In genomic region chr9:95201201-95201600, GRCh38 we compare ENCODE assay signal across 29 cellular contexts.
"Had no signal": no experiment of that assay in that cellular context is flagged by ENCODE, and none has a peak within 500 bp of the region (broad histone marks: within the 10 kb centered on the region; RNA-seq: fewer than 3 reads in every experiment).

No MANE protein-coding gene starts in this region.

- H3K36me3 ChIP-seq: sigmoid colon, stomach, tibial artery, upper lobe of right lung, WERI-Rb-1 had no signal

- DNase-seq: activated CD4-positive, alpha-beta T cell treated with anti-CD3 and anti-CD28 coated beads for 48 hours; activated CD4-positive, alpha-beta T cell treated with anti-CD3 and anti-CD28 coated beads, Interleukin-2, amount 50 U/mL, for 48 hours; activated CD8-positive, alpha-beta memory T cell treated with anti-CD3 and anti-CD28 coated beads for 24 hours; activated gamma-delta T cell treated with Interleukin-2 at 50 U/mL for 16 hours; activated T-cell treated with anti-CD3 and anti-CD28 coated beads, Interleukin-2, amount 50 U/mL, for 1 hour; caudate nucleus; islet precursor cell; left cardiac atrium; left ventricle myocardium superior; naive thymus-derived CD8-positive, alpha-beta T cell; occipital lobe; psoas muscle; sigmoid colon; small intestine; stimulated activated CD4-positive, alpha-beta T cell treated with anti-CD3 and anti-CD28 coated beads, Interleukin-1b, Interleukin-23, amount 100 ng/mL, for 48 hours; stimulated activated CD4-positive, alpha-beta T cell treated with anti-CD3 and anti-CD28 coated beads, Interleukin-4, amount 100 ng/mL, for 4 hours; stimulated activated CD8-positive, alpha-beta memory T cell treated with anti-CD3 and anti-CD28 coated beads, Interleukin-4, amount 100 ng/mL, for 48 hours; stomach; T-helper 17 cell; T1000; tibial artery; upper lobe of right lung; WERI-Rb-1 had no signal

- H3K4me3 ChIP-seq: psoas muscle, sigmoid colon, stomach, tibial artery, upper lobe of right lung had no signal

- H3K27me3 ChIP-seq: sigmoid colon, stomach, tibial artery, upper lobe of right lung had no signal

- H3K9me3 ChIP-seq: psoas muscle, sigmoid colon, stomach, tibial artery, upper lobe of right lung had no signal

- ATAC-seq: activated CD4-positive, CD25-positive, alpha-beta regulatory T cell treated with anti-CD3 and anti-CD28 coated beads, Interleukin-2, amount 50 U/mL, for 24 hours; activated naive CD4-positive, alpha-beta T cell treated with anti-CD3 and anti-CD28 coated beads, Interleukin-2, amount 50 U/mL, for 72 hours; activated T-helper 17 cell treated with anti-CD3 and anti-CD28 coated beads, Interleukin-2, amount 50 U/mL, for 72 hours; esophagus mucosa; left cardiac atrium; left ventricle myocardium superior; naive thymus-derived CD8-positive, alpha-beta T cell; psoas muscle; stimulated activated memory B cell treated with anti-CD40 and anti-IgM and Interleukin-4, amounts not matched to agents 10 μg/mL and 1 μg/mL and 100 μg/mL, for 72 hours; T-helper 17 cell; upper lobe of right lung had no signal

- H3K27ac ChIP-seq: parathyroid adenoma, psoas muscle, tibial artery, upper lobe of right lung, WERI-Rb-1 had no signal

- H3K4me1 ChIP-seq: parathyroid adenoma, upper lobe of right lung had no signal
